In the genomic region with DNA sequence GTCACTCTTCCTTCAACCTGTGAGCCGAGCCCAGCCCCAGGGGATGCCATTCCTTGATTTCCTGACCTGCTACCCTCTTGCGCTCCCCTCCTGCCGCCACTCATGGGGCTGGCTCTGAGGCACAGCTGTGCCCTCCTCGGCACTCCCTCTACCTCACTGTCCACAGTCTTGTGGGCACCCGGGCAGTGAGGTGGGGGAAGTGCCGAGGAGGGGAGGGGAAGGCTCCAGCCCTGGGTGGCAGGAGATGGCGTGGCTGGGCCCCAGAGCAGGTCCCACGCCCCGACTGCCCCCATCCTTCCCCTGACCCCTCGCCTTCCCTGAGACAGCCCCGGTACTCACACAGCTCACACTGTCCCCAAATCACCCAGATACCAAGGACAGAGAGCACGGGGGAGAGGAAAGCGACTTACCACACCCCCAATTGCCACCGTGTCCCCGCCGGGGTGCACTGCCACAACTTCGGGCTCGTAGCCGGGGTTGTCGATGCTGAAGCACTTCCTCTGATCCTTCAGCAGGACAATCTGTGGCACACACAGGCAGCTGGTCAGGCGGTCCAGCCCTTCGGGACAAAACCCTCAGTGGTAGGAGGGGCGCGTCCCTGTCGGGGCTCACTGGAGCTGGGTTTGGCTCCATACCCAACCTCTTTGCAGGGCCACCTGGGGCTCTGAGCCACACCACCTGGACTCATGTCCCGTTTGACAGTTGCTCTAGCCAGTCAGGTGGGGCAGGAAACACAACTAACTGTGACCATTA, we compare ENCODE assay signal across 16 cellular contexts. TPM values are rescaled to one million over a fixed set of nuclear protein-coding genes. Genes with fewer than 3 reads are reported as not detected.
DNase-seq lines count a peak whose midpoint lies in the region; ATAC-seq, FAIRE-seq and TF ChIP-seq lines count a peak whose summit lies in the region.
"Had no signal": no experiment of that assay in that cellular context is flagged by ENCODE, and none has a peak within 500 bp of the region (broad histone marks: within the 10 kb centered on the region; RNA-seq: fewer than 3 reads in every experiment).

No MANE protein-coding gene starts in this region.

- ATAC-seq in PC-3, result no peak
- ATAC-seq in heart right ventricle, result peak in 2 of 8 donors; percentile 2 to 10

- peaks cover 50% of the 10 kb centered on the region for H3K36me3 Mint-ChIP-seq in nephron progenitor cell (ENCODE audit: low read depth)

- no peaks in the 10 kb centered on the region for H4K20me1 ChIP-seq in PC-3 (ENCODE audit: low read length)

- FAIRE-seq in GM12891 (lab: Jason Lieb, UNC), result no peak
- FAIRE-seq: G401.6, islet of Langerhans had no signal

- H3K9me2 ChIP-seq in PC-3 (replicated peaks; ENCODE audit: low read length), result no peaks in the 10 kb centered on the region

- H3K9me3 ChIP-seq in PC-3 (ENCODE audit: low read length), result no peaks in the 10 kb centered on the region
- no peaks in the 10 kb centered on the region for H3K9me3 ChIP-seq in heart right ventricle
- no peaks in the 10 kb centered on the region for H3K9me3 ChIP-seq in prostate gland
- H3K9me3 ChIP-seq in SJCRH30 (replicated peaks), result no peaks in the 10 kb centered on the region
- H3K9me3 ChIP-seq: adrenal gland had no signal

- H3K4me1 ChIP-seq in PC-3 (ENCODE audit: insufficient read depth, low read length) (peaks cover 7% of the 10 kb centered on the region; the same call in 1 of the 2 replicates), heart right ventricle (peaks cover 6 to 46% (median 36%) of the 10 kb centered on the region in 9 donors), prostate gland (replicated peaks) (no peaks in the 10 kb centered on the region), SJCRH30 (no peaks in the 10 kb centered on the region)
- H3K4me1 ChIP-seq: adrenal gland had no signal

- no peak overlapping the region for H3K4me3 ChIP-seq in PC-3 (ENCODE audit: low read length)
- no peak overlapping the region for H3K4me3 ChIP-seq in heart right ventricle
- H3K4me3 ChIP-seq in prostate gland, result no peak overlapping the region
- H3K4me3 ChIP-seq in SJCRH30, result no peak overlapping the region
- H3K4me3 ChIP-seq: adrenal gland, skin epidermis had no signal

- TF ChIP-seq POLR2A in GM12891 (IDR thresholded peaks at IDR 0.05; ENCODE audit: low read depth, low read length) (peak; percentile 30), prostate gland (IDR thresholded peaks at IDR 0.05) (no peak)

- POLR2A ChIA-PET in PC-3 (lab: Charles Lee; ENCODE audit: unreplicated experiment), result interaction anchor here (0.7 to 1.0 kb wide), 2 partner anchors 17 to 38 kb away, joined by 4 to 5 read pairs; a partner anchor contains a TSS

- no peaks in the 10 kb centered on the region for H3F3A ChIP-seq in PC-3 (ENCODE audit: low read length, unreplicated experiment)

- 90 to 91% methylated on average over 26 of the region's 26 CpGs for WGBS in heart right ventricle, 2 donors
- WGBS in prostate gland, result 91% methylated on average over 26 of the region's 26 CpGs

- peaks cover 6% of the 10 kb centered on the region for H3K4me1 Mint-ChIP-seq in nephron progenitor cell
- H3K4me1 Mint-ChIP-seq: naive B cell had no signal

- H3K36me3 ChIP-seq in PC-3 (ENCODE audit: low read depth, low read length) (peaks cover 44% of the 10 kb centered on the region), heart right ventricle (peaks cover 5 to 100% (median 90%) of the 10 kb centered on the region in 9 donors), prostate gland (peaks cover 26 to 53% of the 10 kb centered on the region in 2 donors), SJCRH30 (peaks cover 76% of the 10 kb centered on the region)

- H3K9me3 Mint-ChIP-seq in nephron progenitor cell, result no peaks in the 10 kb centered on the region
- H3K9me3 Mint-ChIP-seq: naive B cell had no signal

- CTCF ChIA-PET in PC-3 (lab: Charles Lee), result interaction anchor here (0.5 kb wide), 1 partner anchor 379 kb away, joined by 6 read pairs; a partner anchor contains a TSS

- H3K4me3 Mint-ChIP-seq in nephron progenitor cell, result no peak overlapping the region
- H3K4me3 Mint-ChIP-seq: naive B cell had no signal

- no peak overlapping the region for H3K4me2 ChIP-seq in PC-3 (ENCODE audit: low read length)

- H3K79me2 ChIP-seq in PC-3 (ENCODE audit: low read length), result no peaks in the 10 kb centered on the region

- TF ChIP-seq CTCF in PC-3 (conservative IDR thresholded peaks at IDR 0.05; ENCODE audit: low read depth, low read length) (no peak), heart right ventricle (IDR thresholded peaks at IDR 0.05) (no peak), prostate gland (IDR thresholded peaks at IDR 0.05) (no peak), nephron progenitor cell (IDR thresholded peaks at IDR 0.05) (no peak)

- no peak overlapping the region for H3K9ac ChIP-seq in PC-3 (ENCODE audit: low read length)

- no peak overlapping the region for H2AFZ ChIP-seq in PC-3 (ENCODE audit: low read length)

- DNase-seq in GM12891 (ENCODE audit: insufficient read length, low spot score), result peak; percentile 7
- DNase-seq in PC-3, result no peak
- DNase-seq in heart right ventricle, result no peak
- DNase-seq in prostate gland (ENCODE audit: low spot score), result no peak
- no peak for DNase-seq in stimulated activated CD4-positive, alpha-beta T cell treated with anti-CD3 and anti-CD28 coated beads, Interleukin-4, amount 100 ng/mL, for 24 hours
- no peak for DNase-seq in nephron progenitor cell
- no peak for DNase-seq in SJCRH30
- DNase-seq: activated CD4-positive, alpha-beta T cell treated with anti-CD3 and anti-CD28 coated beads for 48 hours; naive B cell; NCI-H446; OCI-M1; T-helper 1 cell had no signal

- intact Hi-C loops in PC-3 (cut with micrococcal nuclease) (loop anchor here (5.0 kb wide), 1 partner anchor 39 kb away; a partner anchor contains a TSS), heart right ventricle (cut with DNase I) (no loop called here), prostate gland (cut with DNase I) (loop anchor here (5.0 kb wide), 1 partner anchor 39 kb away; a partner anchor contains a TSS)

- no peaks in the 10 kb centered on the region for H3K27me3 Mint-ChIP-seq in nephron progenitor cell (ENCODE audit: low read depth, poor library complexity)
- H3K27me3 Mint-ChIP-seq: naive B cell had no signal

- H3K27ac ChIP-seq in PC-3 (ENCODE audit: low read length) (peak overlapping the region; percentile 49), heart right ventricle (peak overlapping the region in 8 of 10 donors; percentile 9 to 72 (median 51)), prostate gland (peak overlapping the region; percentile 0 to 26), SJCRH30 (no peak overlapping the region)

- H3K27me3 ChIP-seq in PC-3 (ENCODE audit: low read length) (no peaks in the 10 kb centered on the region), heart right ventricle (no peaks in the 10 kb centered on the region), prostate gland (replicated peaks; ENCODE audit: insufficient read depth) (no peaks in the 10 kb centered on the region), SJCRH30 (no peaks in the 10 kb centered on the region)
- H3K27me3 ChIP-seq: adrenal gland had no signal

- no TSS peak for BruUV-seq in PC-3 (replicated peaks; lab: Mats Ljungman, UMichigan)

- H3K27ac Mint-ChIP-seq in nephron progenitor cell, result no peak overlapping the region

TF ChIP-seq in GM12891, 5 proteins besides CTCF, POLR2A, EP300 and RAD21:
- TF ChIP-seq POLR2AphosphoS5 (IDR thresholded peaks at IDR 0.05; ENCODE audit: low read depth, low read length), result peak; percentile 42
- no peak for TF ChIP-seq PAX5 (IDR thresholded peaks at IDR 0.05; ENCODE audit: insufficient read depth, low read length, severe bottlenecking)
- no peak for TF ChIP-seq TAF1 (IDR thresholded peaks at IDR 0.05; ENCODE audit: low read depth, low read length)
- no peak for TF ChIP-seq SPI1 (IDR thresholded peaks at IDR 0.05; ENCODE audit: low read depth, low read length)
- no peak for TF ChIP-seq POU2F2 (IDR thresholded peaks at IDR 0.05; ENCODE audit: low read depth, low read length)

RNA-seq across cellular contexts. Expression of a gene that starts 37.9 kb away (rescaled TPM):
- polyA plus RNA-seq in GM12891 (2012; ENCODE audit: low read depth, missing spikeins), result 199 TPM
- 148 and 150 TPM in 2 replicates for total RNA-seq in PC-3 (2014; rRNA removed)
- total RNA-seq in heart right ventricle, result 100 to 1,000 TPM; 155 to 302 (median 177) TPM
- 100 to 1,000 TPM in 1 of 2 donors, 10 to 100 TPM in 1; 51.9 to 266 TPM for polyA plus RNA-seq in heart right ventricle
- total RNA-seq in prostate gland, result 100 to 1,000 TPM; 127 to 171 TPM
- 95.1 and 95.7 TPM in 2 replicates for total RNA-seq in SJCRH30 (2014; rRNA removed; shearing (Covaris generic))

RNA-seq across cellular contexts. Expression of a gene that starts 57.4 kb away (rescaled TPM):
- polyA plus RNA-seq in GM12891 (2012; ENCODE audit: low read depth, missing spikeins), result 0.56 TPM
- total RNA-seq in PC-3 (2014; rRNA removed), result 0.11 TPM in 1 of 2 replicates, not detected in the other
- 10 to 100 TPM in 2 of 10 donors, 1 to 10 TPM in 8; 3.2 to 10.9 (median 5.8) TPM for total RNA-seq in heart right ventricle
- 1 to 10 TPM; 3.1 to 3.8 TPM for polyA plus RNA-seq in heart right ventricle
- total RNA-seq in prostate gland, result 10 to 100 TPM in 1 of 2 donors, 1 to 10 TPM in 1; 9.8 to 15.3 TPM
- 0.08 TPM in 1 of 2 replicates, not detected in the other for total RNA-seq in SJCRH30 (2014; rRNA removed; shearing (Covaris generic))

Comparison
In these comparisons a context has a peak if more than half of its experiments do, and no peak if none do; other contexts are left out.
1. intact Hi-C loops: an anchor here in PC-3 (5.0 kb wide) and prostate gland (5.0 kb wide); none called in heart right ventricle.